13 cellular contexts compared by ENCODE assay signal in the genomic region with DNA sequence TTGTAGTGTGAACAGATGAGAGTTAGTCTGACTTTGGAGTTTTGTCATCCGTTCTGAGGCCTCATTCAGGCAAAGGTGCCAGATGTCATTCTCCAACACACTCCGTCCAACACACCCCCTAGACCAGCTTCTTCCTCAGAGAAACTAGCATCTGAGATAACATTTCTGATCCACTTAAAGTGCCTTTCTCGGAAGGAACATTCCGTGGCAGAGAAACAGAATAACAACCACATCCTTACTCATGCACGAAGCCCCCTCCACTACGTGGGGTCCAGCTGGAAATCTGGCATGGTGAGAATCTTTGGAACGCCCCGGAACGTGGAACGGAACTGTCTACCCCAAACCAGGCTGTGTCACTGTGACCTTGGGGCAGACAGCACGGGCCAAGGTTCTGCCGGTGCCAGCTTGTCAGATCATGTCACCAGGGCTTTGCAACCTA. TPM values are rescaled to one million over a fixed set of nuclear protein-coding genes. Genes with fewer than 3 reads are reported as not detected.
DNase-seq lines count a peak whose midpoint lies in the region; ATAC-seq and TF ChIP-seq lines count a peak whose summit lies in the region.
"Had no signal": no experiment of that assay in that cellular context is flagged by ENCODE, and none has a peak within 500 bp of the region (broad histone marks: within the 10 kb centered on the region; RNA-seq: fewer than 3 reads in every experiment).

No MANE protein-coding gene starts in this region.

- no peaks in the 10 kb centered on the region for H3K9me2 ChIP-seq in DOHH2 (replicated peaks; ENCODE audit: control insufficient read depth, low read length)

- peak overlapping the region; percentile 49 to 65 (median 54) for H3K4me3 Mint-ChIP-seq in IgD-negative memory B cell
- H3K4me3 Mint-ChIP-seq: activated T-cell treated with anti-CD3 and anti-CD28 coated beads, Interleukin-2, amount 50 U/mL, for 24 hours; GM23338 had no signal

- H4K20me1 ChIP-seq in DOHH2 (ENCODE audit: control insufficient read depth, insufficient read depth, low read depth, low read length) = no peaks in the 10 kb centered on the region

- H3K36me3 Mint-ChIP-seq in IgD-negative memory B cell = peaks cover 1% of the 10 kb centered on the region

- peaks cover 80% of the 10 kb centered on the region for H3K36me3 ChIP-seq in DOHH2 (ENCODE audit: control insufficient read depth, low read length)

- no peaks in the 10 kb centered on the region for H3K27me3 ChIP-seq in DOHH2 (ENCODE audit: control insufficient read depth, low read length)

- H3K9me3 Mint-ChIP-seq in IgD-negative memory B cell = peaks cover 0 to 1% (median 0%) of the 10 kb centered on the region in 3 donors

- H3K79me2 ChIP-seq in DOHH2 (ENCODE audit: control insufficient read depth, low read length) = peaks cover 62% of the 10 kb centered on the region

- peaks cover 10% of the 10 kb centered on the region for H3K27me3 Mint-ChIP-seq in IgD-negative memory B cell

- H3K9me3 ChIP-seq in DOHH2 (ENCODE audit: control insufficient read depth, insufficient read depth, low read length) = peaks cover 5% of the 10 kb centered on the region

- peaks cover 92% of the 10 kb centered on the region for H3K4me1 ChIP-seq in DOHH2 (ENCODE audit: control insufficient read depth, low read length)

- H3F3A ChIP-seq in DOHH2 (ENCODE audit: control insufficient read depth, insufficient read depth) = peaks cover 66% of the 10 kb centered on the region

- peak overlapping the region; percentile 94 for H3K4me2 ChIP-seq in DOHH2 (ENCODE audit: low read length)
- H3K4me2 ChIP-seq: GM23338 had no signal

- no peak for ATAC-seq in HG02973 (IDR thresholded peaks at IDR 0.05; ENCODE audit: unreplicated experiment)
- ATAC-seq: GM23338 had no signal

- H3K4me3 ChIP-seq in DOHH2 (ENCODE audit: low read length) (peak overlapping the region; percentile 87), foreskin fibroblast (ENCODE audit: low read depth in 1 of 2, low read length in 2 of 2) (no peak overlapping the region), skin epidermis (no peak overlapping the region)
- H3K4me3 ChIP-seq: GM23338 had no signal

- H3K27ac Mint-ChIP-seq in IgD-negative memory B cell = peak overlapping the region in 2 of 3 donors; percentile 76 to 86
- H3K27ac Mint-ChIP-seq: activated T-cell treated with anti-CD3 and anti-CD28 coated beads, Interleukin-2, amount 50 U/mL, for 24 hours; GM23338 had no signal

- DNase-seq in foreskin fibroblast = peak; percentile 78 to 82
- no peak for DNase-seq in DMS114 treated with DMSO at 0.1 percent for 48 hours (lab: John Stamatoyannopoulos, UW; ENCODE audit: unreplicated experiment)
- no peak for DNase-seq in globus pallidus (ENCODE audit: low spot score)
- no peak for DNase-seq in NCI-H1417 (lab: John Stamatoyannopoulos, UW)
- DNase-seq: activated T-cell treated with anti-CD3 and anti-CD28 coated beads, Interleukin-2, amount 50 U/mL, for 24 hours; midbrain; NCI-H1048; NCI-H69 had no signal

- TF ChIP-seq CTCF in DOHH2 (IDR thresholded peaks at IDR 0.05; ENCODE audit: low read depth, low read length, poor library complexity, severe bottlenecking) = no peak
- no peak for TF ChIP-seq CTCF in foreskin fibroblast (IDR thresholded peaks at IDR 0.05; ENCODE audit: low read depth, low read length)

- H3K4me1 Mint-ChIP-seq in IgD-negative memory B cell = peaks cover 41 to 50% (median 46%) of the 10 kb centered on the region in 3 donors

- H3K27ac ChIP-seq in DOHH2 (ENCODE audit: low read depth, low read length) (peak overlapping the region; percentile 99), skin epidermis (peak overlapping the region in 11 of 21 experiments; percentile 12 to 92 (median 63))

RNA-seq across cellular contexts. Expression of a gene that starts 17.0 kb away (rescaled TPM):
- 18.7 TPM for polyA plus RNA-seq in IgD-negative memory B cell

Comparison
In these comparisons a context has a peak if more than half of its experiments do, and no peak if none do; other contexts are left out.
1. DNase-seq: peak in foreskin fibroblast (2 of 2); none in DMS114 treated with DMSO at 0.1 percent for 48 hours (single experiment), globus pallidus (single experiment) and NCI-H1417 (0 of 3).